17 cellular contexts compared by ENCODE assay signal in the genomic region with DNA sequence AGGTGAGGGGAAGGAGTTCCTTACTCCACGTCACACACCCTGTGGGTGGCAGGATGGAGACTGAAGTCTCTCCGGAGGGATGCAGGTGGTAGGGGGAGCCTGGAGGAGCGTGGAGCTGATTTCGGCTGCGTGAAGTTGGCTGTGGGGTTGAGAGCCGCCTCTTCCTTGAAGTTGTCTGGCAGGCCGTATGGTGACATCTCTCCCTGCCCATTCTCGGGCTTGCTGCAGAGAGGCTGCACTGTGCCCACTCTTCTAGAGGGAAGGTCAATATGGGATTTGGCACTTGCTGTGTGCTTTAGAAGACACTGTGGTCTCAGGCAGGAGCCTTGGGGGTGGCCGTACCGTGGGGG. TPM values are rescaled to one million over a fixed set of nuclear protein-coding genes. Genes with fewer than 3 reads are reported as not detected.
"Had no signal": no experiment of that assay in that cellular context is flagged by ENCODE, and none has a peak within 500 bp of the region (broad histone marks: within the 10 kb centered on the region; RNA-seq: fewer than 3 reads in every experiment).

No MANE protein-coding gene starts in this region.

- H3K4me2 ChIP-seq: SK-N-SH had no signal

- H3K27ac ChIP-seq: parathyroid adenoma, spleen, thoracic aorta had no signal

- H3K27me3 ChIP-seq: ascending aorta, gastrocnemius medialis had no signal

- H3K36me3 ChIP-seq: ascending aorta, gastrocnemius medialis, heart right ventricle, spleen, thoracic aorta had no signal

- H3K9me3 ChIP-seq: ascending aorta, gastrocnemius medialis, heart right ventricle, SK-N-SH, spleen, thoracic aorta had no signal

- H2AFZ ChIP-seq: parathyroid adenoma had no signal

- H3K9ac ChIP-seq: parathyroid adenoma, SK-N-SH had no signal

- H3K9me3 Mint-ChIP-seq: activated B cell treated with CpG ODN at 0.5 μM for 24 hours; activated naive CD4-positive, alpha-beta T cell treated with anti-CD3 and anti-CD28 coated beads for 36 hours; activated T-helper 17 cell treated with anti-CD3 and anti-CD28 coated beads, Interleukin-2, amount 50 U/mL, for 72 hours; immature natural killer cell had no signal

- DNase-seq: activated B cell treated with CpG ODN at 0.5 μM for 24 hours; activated CD4-positive, alpha-beta T cell treated with anti-CD3 and anti-CD28 coated beads for 48 hours; activated CD8-positive, alpha-beta T cell treated with anti-CD3 and anti-CD28 coated beads for 36 hours; activated naive CD4-positive, alpha-beta T cell treated with anti-CD3 and anti-CD28 coated beads for 36 hours; activated T-cell treated with anti-CD3 and anti-CD28 coated beads, Interleukin-2, amount 50 U/mL, for 1 hour; gastrocnemius medialis; heart right ventricle; immature natural killer cell; stimulated activated naive B cell treated with anti-CD40 and anti-IgM and Interleukin-4, amounts not matched to agents 10 μg/mL and 1 μg/mL and 100 μg/mL, for 72 hours; T-cell had no signal

- H3K4me1 Mint-ChIP-seq: activated B cell treated with CpG ODN at 0.5 μM for 24 hours, immature natural killer cell had no signal

- H3K79me2 ChIP-seq: parathyroid adenoma had no signal

- H3K4me1 ChIP-seq: parathyroid adenoma had no signal

- ATAC-seq: activated CD8-positive, alpha-beta T cell treated with anti-CD3 and anti-CD28 coated beads for 36 hours; activated T-helper 17 cell treated with anti-CD3 and anti-CD28 coated beads, Interleukin-2, amount 50 U/mL, for 72 hours; gastrocnemius medialis; heart right ventricle; left ventricle myocardium superior; stimulated activated naive B cell treated with anti-CD40 and anti-IgM and Interleukin-4, amounts not matched to agents 10 μg/mL and 1 μg/mL and 100 μg/mL, for 72 hours; T-cell had no signal

- H3K36me3 Mint-ChIP-seq: immature natural killer cell; stimulated activated naive B cell treated with anti-CD40 and anti-IgM and Interleukin-4, amounts not matched to agents 10 μg/mL and 1 μg/mL and 100 μg/mL, for 72 hours; T-cell had no signal

- H3K4me3 ChIP-seq: ascending aorta, gastrocnemius medialis, heart right ventricle, spleen, thoracic aorta had no signal

- H3K27ac Mint-ChIP-seq: activated B cell treated with CpG ODN at 0.5 μM for 24 hours; activated CD8-positive, alpha-beta T cell treated with anti-CD3 and anti-CD28 coated beads for 36 hours; activated naive CD4-positive, alpha-beta T cell treated with anti-CD3 and anti-CD28 coated beads for 36 hours; activated T-helper 17 cell treated with anti-CD3 and anti-CD28 coated beads, Interleukin-2, amount 50 U/mL, for 72 hours; immature natural killer cell; stimulated activated naive B cell treated with anti-CD40 and anti-IgM and Interleukin-4, amounts not matched to agents 10 μg/mL and 1 μg/mL and 100 μg/mL, for 72 hours; T-cell had no signal

- H3K4me3 Mint-ChIP-seq: activated B cell treated with CpG ODN at 0.5 μM for 24 hours; activated CD8-positive, alpha-beta T cell treated with anti-CD3 and anti-CD28 coated beads for 36 hours; activated naive CD4-positive, alpha-beta T cell treated with anti-CD3 and anti-CD28 coated beads for 36 hours; activated T-helper 17 cell treated with anti-CD3 and anti-CD28 coated beads, Interleukin-2, amount 50 U/mL, for 72 hours; immature natural killer cell; stimulated activated naive B cell treated with anti-CD40 and anti-IgM and Interleukin-4, amounts not matched to agents 10 μg/mL and 1 μg/mL and 100 μg/mL, for 72 hours; T-cell had no signal

RNA-seq across cellular contexts. Expression of gene FBLN2, which starts 13.4 kb away (rescaled TPM):
- total RNA-seq: activated naive CD4-positive, alpha-beta T cell treated with anti-CD3 and anti-CD28 coated beads for 36 hours had no signal
